1 cellular context compared by ENCODE assay signal in the genomic region with DNA sequence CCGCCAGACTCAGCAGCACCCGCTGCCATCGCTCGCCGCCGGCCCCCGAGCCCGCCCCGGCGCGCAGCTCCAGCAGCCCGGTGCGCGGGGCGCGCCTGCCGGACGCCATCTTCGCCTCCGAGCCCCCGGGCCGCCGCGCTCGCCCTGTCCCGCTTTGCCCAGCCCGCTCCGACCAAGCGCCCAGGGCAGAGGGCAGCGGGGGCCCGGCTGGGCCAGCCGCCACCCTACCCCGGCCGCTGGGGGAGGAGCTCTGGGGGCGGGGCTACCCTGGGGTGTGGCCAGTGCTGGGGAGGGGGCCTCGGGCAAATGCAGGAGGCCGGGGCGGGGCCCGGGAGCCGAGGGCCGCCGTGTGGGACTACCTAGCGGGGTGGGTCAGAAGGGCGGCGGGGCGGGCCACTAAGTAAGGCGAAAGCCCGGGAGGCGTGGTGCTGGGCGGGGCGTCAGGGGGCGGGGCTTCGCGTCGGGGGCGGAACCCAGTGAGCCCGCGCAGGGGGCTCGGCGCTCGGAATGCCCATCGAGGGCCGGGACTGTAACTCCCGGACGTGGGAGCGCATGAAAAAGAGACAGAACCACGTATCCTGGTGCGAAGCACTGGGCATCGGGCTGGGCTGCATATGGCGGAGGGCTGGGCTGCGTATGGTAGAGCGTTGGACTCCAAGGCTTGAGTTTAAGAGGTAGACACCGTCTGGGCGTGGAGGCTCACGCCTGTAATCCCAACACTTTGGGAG.
TF ChIP-seq lines count a peak whose summit lies in the region.

A gene (minus strand): TSS at position 252 of the 728 bp plus-strand sequence. CDS start 143 bp downstream, at position 109.

TF ChIP-seq in HepG2, 621 proteins besides CTCF, POLR2A, EP300 and RAD21 (continued from another document and continues in another):
- TF ChIP-seq, protein P1, sequence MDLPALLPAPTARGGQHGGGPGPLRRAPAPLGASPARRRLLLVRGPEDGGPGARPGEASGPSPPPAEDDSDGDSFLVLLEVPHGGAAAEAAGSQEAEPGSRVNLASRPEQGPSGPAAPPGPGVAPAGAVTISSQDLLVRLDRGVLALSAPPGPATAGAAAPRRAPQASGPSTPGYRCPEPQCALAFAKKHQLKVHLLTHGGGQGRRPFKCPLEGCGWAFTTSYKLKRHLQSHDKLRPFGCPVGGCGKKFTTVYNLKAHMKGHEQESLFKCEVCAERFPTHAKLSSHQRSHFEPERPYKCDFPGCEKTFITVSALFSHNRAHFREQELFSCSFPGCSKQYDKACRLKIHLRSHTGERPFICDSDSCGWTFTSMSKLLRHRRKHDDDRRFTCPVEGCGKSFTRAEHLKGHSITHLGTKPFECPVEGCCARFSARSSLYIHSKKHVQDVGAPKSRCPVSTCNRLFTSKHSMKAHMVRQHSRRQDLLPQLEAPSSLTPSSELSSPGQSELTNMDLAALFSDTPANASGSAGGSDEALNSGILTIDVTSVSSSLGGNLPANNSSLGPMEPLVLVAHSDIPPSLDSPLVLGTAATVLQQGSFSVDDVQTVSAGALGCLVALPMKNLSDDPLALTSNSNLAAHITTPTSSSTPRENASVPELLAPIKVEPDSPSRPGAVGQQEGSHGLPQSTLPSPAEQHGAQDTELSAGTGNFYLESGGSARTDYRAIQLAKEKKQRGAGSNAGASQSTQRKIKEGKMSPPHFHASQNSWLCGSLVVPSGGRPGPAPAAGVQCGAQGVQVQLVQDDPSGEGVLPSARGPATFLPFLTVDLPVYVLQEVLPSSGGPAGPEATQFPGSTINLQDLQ (CRISPR knock-in tag; IDR thresholded peaks at IDR 0.05): no peak
- TF ChIP-seq TARDBP (CRISPR knock-in tag; IDR thresholded peaks at IDR 0.05): peak; percentile 15; the same call in 1 of the 2 replicates
- TF ChIP-seq, protein P2, sequence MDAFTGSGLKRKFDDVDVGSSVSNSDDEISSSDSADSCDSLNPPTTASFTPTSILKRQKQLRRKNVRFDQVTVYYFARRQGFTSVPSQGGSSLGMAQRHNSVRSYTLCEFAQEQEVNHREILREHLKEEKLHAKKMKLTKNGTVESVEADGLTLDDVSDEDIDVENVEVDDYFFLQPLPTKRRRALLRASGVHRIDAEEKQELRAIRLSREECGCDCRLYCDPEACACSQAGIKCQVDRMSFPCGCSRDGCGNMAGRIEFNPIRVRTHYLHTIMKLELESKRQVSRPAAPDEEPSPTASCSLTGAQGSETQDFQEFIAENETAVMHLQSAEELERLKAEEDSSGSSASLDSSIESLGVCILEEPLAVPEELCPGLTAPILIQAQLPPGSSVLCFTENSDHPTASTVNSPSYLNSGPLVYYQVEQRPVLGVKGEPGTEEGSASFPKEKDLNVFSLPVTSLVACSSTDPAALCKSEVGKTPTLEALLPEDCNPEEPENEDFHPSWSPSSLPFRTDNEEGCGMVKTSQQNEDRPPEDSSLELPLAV (CRISPR knock-in tag; conservative IDR thresholded peaks at IDR 0.05; ENCODE audit: low read depth): no peak
- TF ChIP-seq YEATS2 (CRISPR knock-in tag; IDR thresholded peaks at IDR 0.05; ENCODE audit: borderline replicate concordance): no peak
- no peak for TF ChIP-seq HMGA1 (CRISPR knock-in tag; conservative IDR thresholded peaks at IDR 0.05)
- peak; percentile 47; the same call in 1 of the 2 replicates for TF ChIP-seq ZNF441 (CRISPR knock-in tag; IDR thresholded peaks at IDR 0.05; ENCODE audit: borderline replicate concordance)
- TF ChIP-seq, protein P3, sequence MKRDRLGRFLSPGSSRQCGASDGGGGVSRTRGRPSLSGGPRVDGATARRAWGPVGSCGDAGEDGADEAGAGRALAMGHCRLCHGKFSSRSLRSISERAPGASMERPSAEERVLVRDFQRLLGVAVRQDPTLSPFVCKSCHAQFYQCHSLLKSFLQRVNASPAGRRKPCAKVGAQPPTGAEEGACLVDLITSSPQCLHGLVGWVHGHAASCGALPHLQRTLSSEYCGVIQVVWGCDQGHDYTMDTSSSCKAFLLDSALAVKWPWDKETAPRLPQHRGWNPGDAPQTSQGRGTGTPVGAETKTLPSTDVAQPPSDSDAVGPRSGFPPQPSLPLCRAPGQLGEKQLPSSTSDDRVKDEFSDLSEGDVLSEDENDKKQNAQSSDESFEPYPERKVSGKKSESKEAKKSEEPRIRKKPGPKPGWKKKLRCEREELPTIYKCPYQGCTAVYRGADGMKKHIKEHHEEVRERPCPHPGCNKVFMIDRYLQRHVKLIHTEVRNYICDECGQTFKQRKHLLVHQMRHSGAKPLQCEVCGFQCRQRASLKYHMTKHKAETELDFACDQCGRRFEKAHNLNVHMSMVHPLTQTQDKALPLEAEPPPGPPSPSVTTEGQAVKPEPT (CRISPR knock-in tag; IDR thresholded peaks at IDR 0.05; ENCODE audit: low read depth): peak; percentile 86; the same call in 1 of the 2 replicates
- 0 out of 2 replicates have a peak, but pooled peaks have one; percentile 50 for TF ChIP-seq ZNF761 (CRISPR knock-in tag; conservative IDR thresholded peaks at IDR 0.05)
- TF ChIP-seq HNF4A (CRISPR knock-in tag; IDR thresholded peaks at IDR 0.05): no peak
- TF ChIP-seq, protein P4, sequence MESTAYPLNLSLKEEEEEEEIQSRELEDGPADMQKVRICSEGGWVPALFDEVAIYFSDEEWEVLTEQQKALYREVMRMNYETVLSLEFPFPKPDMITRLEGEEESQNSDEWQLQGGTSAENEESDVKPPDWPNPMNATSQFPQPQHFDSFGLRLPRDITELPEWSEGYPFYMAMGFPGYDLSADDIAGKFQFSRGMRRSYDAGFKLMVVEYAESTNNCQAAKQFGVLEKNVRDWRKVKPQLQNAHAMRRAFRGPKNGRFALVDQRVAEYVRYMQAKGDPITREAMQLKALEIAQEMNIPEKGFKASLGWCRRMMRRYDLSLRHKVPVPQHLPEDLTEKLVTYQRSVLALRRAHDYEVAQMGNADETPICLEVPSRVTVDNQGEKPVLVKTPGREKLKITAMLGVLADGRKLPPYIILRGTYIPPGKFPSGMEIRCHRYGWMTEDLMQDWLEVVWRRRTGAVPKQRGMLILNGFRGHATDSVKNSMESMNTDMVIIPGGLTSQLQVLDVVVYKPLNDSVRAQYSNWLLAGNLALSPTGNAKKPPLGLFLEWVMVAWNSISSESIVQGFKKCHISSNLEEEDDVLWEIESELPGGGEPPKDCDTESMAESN (CRISPR knock-in tag; conservative IDR thresholded peaks at IDR 0.05): 0 out of 2 replicates have a peak, but pooled peaks have one; percentile 25
- TF ChIP-seq FLYWCH1 (CRISPR knock-in tag; IDR thresholded peaks at IDR 0.05): no peak
- TF ChIP-seq, protein P5, sequence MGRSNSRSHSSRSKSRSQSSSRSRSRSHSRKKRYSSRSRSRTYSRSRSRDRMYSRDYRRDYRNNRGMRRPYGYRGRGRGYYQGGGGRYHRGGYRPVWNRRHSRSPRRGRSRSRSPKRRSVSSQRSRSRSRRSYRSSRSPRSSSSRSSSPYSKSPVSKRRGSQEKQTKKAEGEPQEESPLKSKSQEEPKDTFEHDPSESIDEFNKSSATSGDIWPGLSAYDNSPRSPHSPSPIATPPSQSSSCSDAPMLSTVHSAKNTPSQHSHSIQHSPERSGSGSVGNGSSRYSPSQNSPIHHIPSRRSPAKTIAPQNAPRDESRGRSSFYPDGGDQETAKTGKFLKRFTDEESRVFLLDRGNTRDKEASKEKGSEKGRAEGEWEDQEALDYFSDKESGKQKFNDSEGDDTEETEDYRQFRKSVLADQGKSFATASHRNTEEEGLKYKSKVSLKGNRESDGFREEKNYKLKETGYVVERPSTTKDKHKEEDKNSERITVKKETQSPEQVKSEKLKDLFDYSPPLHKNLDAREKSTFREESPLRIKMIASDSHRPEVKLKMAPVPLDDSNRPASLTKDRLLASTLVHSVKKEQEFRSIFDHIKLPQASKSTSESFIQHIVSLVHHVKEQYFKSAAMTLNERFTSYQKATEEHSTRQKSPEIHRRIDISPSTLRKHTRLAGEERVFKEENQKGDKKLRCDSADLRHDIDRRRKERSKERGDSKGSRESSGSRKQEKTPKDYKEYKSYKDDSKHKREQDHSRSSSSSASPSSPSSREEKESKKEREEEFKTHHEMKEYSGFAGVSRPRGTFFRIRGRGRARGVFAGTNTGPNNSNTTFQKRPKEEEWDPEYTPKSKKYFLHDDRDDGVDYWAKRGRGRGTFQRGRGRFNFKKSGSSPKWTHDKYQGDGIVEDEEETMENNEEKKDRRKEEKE (IDR thresholded peaks at IDR 0.05): no peak
- TF ChIP-seq ZNF788 (CRISPR knock-in tag; IDR thresholded peaks at IDR 0.05; ENCODE audit: borderline replicate concordance): no peak; the same call in 1 of the 2 replicates
- no peak for TF ChIP-seq SYNCRIP (IDR thresholded peaks at IDR 0.05; ENCODE audit: insufficient read depth, low read depth, low read length)
- TF ChIP-seq REPIN1 (CRISPR knock-in tag; IDR thresholded peaks at IDR 0.05; ENCODE audit: borderline replicate concordance, low read depth): no peak
- peak; percentile 60 for TF ChIP-seq ZFX (CRISPR knock-in tag; IDR thresholded peaks at IDR 0.05; ENCODE audit: low read depth)
- no peak; the same call in 1 of the 2 replicates for TF ChIP-seq ZNF547 (CRISPR knock-in tag; IDR thresholded peaks at IDR 0.05)
- no peak for TF ChIP-seq NFRKB (IDR thresholded peaks at IDR 0.05)
- no peak for TF ChIP-seq ZNF766 (CRISPR knock-in tag; IDR thresholded peaks at IDR 0.05; ENCODE audit: borderline replicate concordance)
- no peak for TF ChIP-seq ZNF713 (CRISPR knock-in tag; IDR thresholded peaks at IDR 0.05)
- TF ChIP-seq, protein P6, sequence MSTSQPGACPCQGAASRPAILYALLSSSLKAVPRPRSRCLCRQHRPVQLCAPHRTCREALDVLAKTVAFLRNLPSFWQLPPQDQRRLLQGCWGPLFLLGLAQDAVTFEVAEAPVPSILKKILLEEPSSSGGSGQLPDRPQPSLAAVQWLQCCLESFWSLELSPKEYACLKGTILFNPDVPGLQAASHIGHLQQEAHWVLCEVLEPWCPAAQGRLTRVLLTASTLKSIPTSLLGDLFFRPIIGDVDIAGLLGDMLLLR (CRISPR knock-in tag; IDR thresholded peaks at IDR 0.05): no peak
- TF ChIP-seq ZNF354B (CRISPR knock-in tag; IDR thresholded peaks at IDR 0.05): peak; percentile 83; the same call in 1 of the 2 replicates
- no peak; the same call in none of the 2 replicates for TF ChIP-seq ZMAT3 (CRISPR knock-in tag; conservative IDR thresholded peaks at IDR 0.05)
- TF ChIP-seq ZSCAN12 (CRISPR knock-in tag; IDR thresholded peaks at IDR 0.05): no peak
- no peak for TF ChIP-seq TCF7L2 (IDR thresholded peaks at IDR 0.05; ENCODE audit: low read depth, low read length)
- peak; percentile 86 for TF ChIP-seq MAZ (IDR thresholded peaks at IDR 0.05; ENCODE audit: borderline replicate concordance, low read depth, low read length)
- peak; percentile 78; the same call in 1 of the 2 replicates for TF ChIP-seq MAZ (CRISPR knock-in tag; IDR thresholded peaks at IDR 0.05; ENCODE audit: low read depth)
- no peak; the same call in 1 of the 2 replicates for TF ChIP-seq KLF12 (CRISPR knock-in tag; IDR thresholded peaks at IDR 0.05; ENCODE audit: borderline replicate concordance)
- no peak for TF ChIP-seq SMAD1 (CRISPR knock-in tag; IDR thresholded peaks at IDR 0.05; ENCODE audit: borderline replicate concordance, low read depth)
- TF ChIP-seq GTF3A (CRISPR knock-in tag; conservative IDR thresholded peaks at IDR 0.05): no peak
- TF ChIP-seq, protein P7, sequence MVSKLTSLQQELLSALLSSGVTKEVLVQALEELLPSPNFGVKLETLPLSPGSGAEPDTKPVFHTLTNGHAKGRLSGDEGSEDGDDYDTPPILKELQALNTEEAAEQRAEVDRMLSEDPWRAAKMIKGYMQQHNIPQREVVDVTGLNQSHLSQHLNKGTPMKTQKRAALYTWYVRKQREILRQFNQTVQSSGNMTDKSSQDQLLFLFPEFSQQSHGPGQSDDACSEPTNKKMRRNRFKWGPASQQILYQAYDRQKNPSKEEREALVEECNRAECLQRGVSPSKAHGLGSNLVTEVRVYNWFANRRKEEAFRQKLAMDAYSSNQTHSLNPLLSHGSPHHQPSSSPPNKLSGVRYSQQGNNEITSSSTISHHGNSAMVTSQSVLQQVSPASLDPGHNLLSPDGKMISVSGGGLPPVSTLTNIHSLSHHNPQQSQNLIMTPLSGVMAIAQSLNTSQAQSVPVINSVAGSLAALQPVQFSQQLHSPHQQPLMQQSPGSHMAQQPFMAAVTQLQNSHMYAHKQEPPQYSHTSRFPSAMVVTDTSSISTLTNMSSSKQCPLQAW (CRISPR knock-in tag; IDR thresholded peaks at IDR 0.05): no peak
- 0 out of 2 replicates have a peak, but pooled peaks have one; percentile 10 for TF ChIP-seq ELF1 (CRISPR knock-in tag; IDR thresholded peaks at IDR 0.05)
- no peak for TF ChIP-seq BRCA1 (CRISPR knock-in tag; IDR thresholded peaks at IDR 0.05)
- TF ChIP-seq JUND (CRISPR knock-in tag; IDR thresholded peaks at IDR 0.05): 0 out of 2 replicates have a peak, but pooled peaks have one; percentile 44
- TF ChIP-seq PHF21A (CRISPR knock-in tag; IDR thresholded peaks at IDR 0.05): peak; percentile 62; the same call in 1 of the 2 replicates
